ENCODE assay signal across 17 cellular contexts in genomic region chr2:62074233-62074632, GRCh38.
"Had no signal": no experiment of that assay in that cellular context is flagged by ENCODE, and none has a peak within 500 bp of the region (broad histone marks: within the 10 kb centered on the region; RNA-seq: fewer than 3 reads in every experiment).

No MANE protein-coding gene starts in this region.

- H2AFZ ChIP-seq: parathyroid adenoma had no signal

- H3K9ac ChIP-seq: parathyroid adenoma had no signal

- H3K9me3 Mint-ChIP-seq: activated naive CD4-positive, alpha-beta T cell treated with anti-CD3 and anti-CD28 coated beads, Interleukin-2, amount 50 U/mL, for 24 hours; central memory CD8-positive, alpha-beta T cell had no signal

- H3K27ac ChIP-seq: epithelial cell of prostate, parathyroid adenoma had no signal

- H3K27ac Mint-ChIP-seq: activated CD8-positive, alpha-beta memory T cell treated with anti-CD3 and anti-CD28 coated beads, Interleukin-2, amount 10 ng/mL, durations not matched to agents 7 days and 5 days; activated naive CD4-positive, alpha-beta T cell treated with anti-CD3 and anti-CD28 coated beads, Interleukin-2, amount 50 U/mL, for 24 hours; activated T-cell treated with anti-CD3 and anti-CD28 coated beads, Interleukin-2, amount 50 U/mL, for 24 hours; brain; naive B cell had no signal

- H3K27me3 Mint-ChIP-seq: activated CD8-positive, alpha-beta memory T cell treated with anti-CD3 and anti-CD28 coated beads, Interleukin-2, amount 10 ng/mL, durations not matched to agents 7 days and 5 days; activated naive CD4-positive, alpha-beta T cell treated with anti-CD3 and anti-CD28 coated beads, Interleukin-2, amount 50 U/mL, for 24 hours; activated T-cell treated with anti-CD3 and anti-CD28 coated beads, Interleukin-2, amount 50 U/mL, for 24 hours; brain; central memory CD8-positive, alpha-beta T cell; naive B cell had no signal

- H3K4me1 Mint-ChIP-seq: activated CD8-positive, alpha-beta memory T cell treated with anti-CD3 and anti-CD28 coated beads, Interleukin-2, amount 10 ng/mL, durations not matched to agents 7 days and 5 days; brain had no signal

- H3K4me3 Mint-ChIP-seq: activated CD8-positive, alpha-beta memory T cell treated with anti-CD3 and anti-CD28 coated beads, Interleukin-2, amount 10 ng/mL, durations not matched to agents 7 days and 5 days; activated naive CD4-positive, alpha-beta T cell treated with anti-CD3 and anti-CD28 coated beads, Interleukin-2, amount 50 U/mL, for 24 hours; activated T-cell treated with anti-CD3 and anti-CD28 coated beads, Interleukin-2, amount 50 U/mL, for 24 hours; brain; central memory CD8-positive, alpha-beta T cell; naive B cell had no signal

- H3K4me1 ChIP-seq: parathyroid adenoma had no signal

- ATAC-seq: activated CD8-positive, alpha-beta memory T cell treated with anti-CD3 and anti-CD28 coated beads, Interleukin-2, amount 10 ng/mL, durations not matched to agents 7 days and 5 days had no signal

- DNase-seq: activated CD4-positive, alpha-beta T cell treated with anti-CD3 and anti-CD28 coated beads for 1 hour; activated CD4-positive, alpha-beta T cell treated with anti-CD3 and anti-CD28 coated beads, Interleukin-2, amount 50 U/mL, for 48 hours; activated CD8-positive, alpha-beta memory T cell treated with anti-CD3 and anti-CD28 coated beads, Interleukin-2, amount 10 ng/mL, durations not matched to agents 7 days and 5 days; activated effector memory CD4-positive, alpha-beta T cell treated with Interleukin-2 at 50 U/mL for 16 hours; activated T-cell treated with anti-CD3 and anti-CD28 coated beads, Interleukin-2, amount 50 U/mL, for 24 hours; effector memory CD4-positive, alpha-beta T cell; islet precursor cell; midbrain; naive B cell; stimulated activated CD4-positive, alpha-beta T cell treated with anti-CD3 and anti-CD28 coated beads, Interleukin-15, amount 100 ng/mL, for 24 hours; stimulated activated CD4-positive, alpha-beta T cell treated with anti-CD3 and anti-CD28 coated beads, Interleukin-4, amount 100 ng/mL, for 4 hours; T-helper 9 cell had no signal
